ENCODE assay signal across 1 cellular context in the genomic region with DNA sequence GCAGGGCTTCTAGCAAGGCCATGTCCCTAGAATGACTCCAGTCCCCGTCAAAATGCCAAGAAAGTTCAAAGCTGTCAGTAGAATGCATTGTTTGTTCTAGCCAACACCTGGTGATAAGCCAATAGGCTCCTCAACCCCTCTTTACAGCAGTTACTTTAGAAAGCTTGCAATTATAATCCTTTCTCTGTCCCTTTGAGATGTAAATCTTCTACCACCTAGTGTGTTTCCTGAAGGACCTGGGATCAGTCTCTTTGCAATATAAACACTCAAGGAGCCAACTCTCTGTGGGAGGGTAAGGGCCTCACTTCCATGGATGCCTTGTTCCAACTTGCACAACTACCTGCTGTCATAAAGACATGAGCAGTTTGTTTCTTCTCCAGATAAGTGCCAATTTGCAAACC.
TF ChIP-seq lines count a peak whose summit lies in the region.

No MANE protein-coding gene starts in this region.

TF ChIP-seq in HEK293, 187 proteins besides CTCF, POLR2A, EP300 and RAD21 (continued from another document and continues in another):
- TF ChIP-seq ZNF518A (tag by site-specific recombination; conservative IDR thresholded peaks at IDR 0.05; ENCODE audit: low read depth) (no peak), ZBTB44 (tag by site-specific recombination; IDR thresholded peaks at IDR 0.05) (peak; percentile 93), SP7 (tag by site-specific recombination; IDR thresholded peaks at IDR 0.05) (peak; percentile 97), ZNF302 (tag by site-specific recombination; IDR thresholded peaks at IDR 0.05; ENCODE audit: low read depth) (no peak), ZNF837 (tag by site-specific recombination; IDR thresholded peaks at IDR 0.05) (no peak), ZNF664 (tag by site-specific recombination; IDR thresholded peaks at IDR 0.05) (no peak), ZNF398 (tag by site-specific recombination; IDR thresholded peaks at IDR 0.05) (no peak), WT1 (tag by site-specific recombination; IDR thresholded peaks at IDR 0.05) (peak; percentile 90), ZNF449 (tag by site-specific recombination; IDR thresholded peaks at IDR 0.05) (no peak), KLF10 (tag by site-specific recombination; IDR thresholded peaks at IDR 0.05) (peak; percentile 65), ZNF362 (tag by site-specific recombination; IDR thresholded peaks at IDR 0.05) (no peak), KLF9 (tag by site-specific recombination; IDR thresholded peaks at IDR 0.05; ENCODE audit: low read depth) (no peak), ZNF621 (tag by site-specific recombination; IDR thresholded peaks at IDR 0.05) (no peak), KLF1 (tag by site-specific recombination; IDR thresholded peaks at IDR 0.05) (no peak), INSM2 (tag by site-specific recombination; IDR thresholded peaks at IDR 0.05) (no peak), ZNF121 (tag by site-specific recombination; IDR thresholded peaks at IDR 0.05) (no peak), GLIS1 (tag by site-specific recombination; IDR thresholded peaks at IDR 0.05) (peak; percentile 98), ZNF112 (tag by site-specific recombination; IDR thresholded peaks at IDR 0.05) (no peak), HOXA7 (CRISPR knock-in tag; IDR thresholded peaks at IDR 0.05; ENCODE audit: borderline replicate concordance) (no peak), ZBTB7A (tag by site-specific recombination; IDR thresholded peaks at IDR 0.05; ENCODE audit: low read depth) (no peak), SETDB1 (IDR thresholded peaks at IDR 0.05; ENCODE audit: insufficient read length, low read length) (no peak), ZNF169 (tag by site-specific recombination; IDR thresholded peaks at IDR 0.05) (no peak), ZNF571 (tag by site-specific recombination; IDR thresholded peaks at IDR 0.05) (no peak), ZNF426 (tag by site-specific recombination; IDR thresholded peaks at IDR 0.05) (no peak), SP3 (tag by site-specific recombination; IDR thresholded peaks at IDR 0.05) (no peak), YY1 (tag by site-specific recombination; IDR thresholded peaks at IDR 0.05) (peak; percentile 49; the same call in 1 of the 2 replicates), MYNN (tag by site-specific recombination; IDR thresholded peaks at IDR 0.05; ENCODE audit: borderline replicate concordance) (no peak), ZFP41 (tag by site-specific recombination; IDR thresholded peaks at IDR 0.05; ENCODE audit: borderline replicate concordance) (no peak), ZSCAN23 (tag by site-specific recombination; IDR thresholded peaks at IDR 0.05) (no peak), ZNF138 (tag by site-specific recombination; IDR thresholded peaks at IDR 0.05; ENCODE audit: borderline replicate concordance) (no peak), ZNF548 (tag by site-specific recombination; IDR thresholded peaks at IDR 0.05) (no peak), ZNF530 (tag by site-specific recombination; IDR thresholded peaks at IDR 0.05; ENCODE audit: low read depth) (no peak), ZNF561 (tag by site-specific recombination; IDR thresholded peaks at IDR 0.05; ENCODE audit: borderline replicate concordance) (peak; percentile 87), ZNF16 (tag by site-specific recombination; IDR thresholded peaks at IDR 0.05; ENCODE audit: low read depth) (no peak), YY2 (tag by site-specific recombination; IDR thresholded peaks at IDR 0.05) (no peak), ZNF76 (tag by site-specific recombination; IDR thresholded peaks at IDR 0.05; ENCODE audit: borderline replicate concordance, low read depth) (no peak), ZNF658 (tag by site-specific recombination; IDR thresholded peaks at IDR 0.05) (no peak), PBX3 (CRISPR knock-in tag; IDR thresholded peaks at IDR 0.05) (no peak), HOXD13 (CRISPR knock-in tag; IDR thresholded peaks at IDR 0.05; ENCODE audit: borderline replicate concordance) (no peak), ZBTB8A (tag by site-specific recombination; IDR thresholded peaks at IDR 0.05) (no peak; the same call in 1 of the 2 replicates), SP2 (tag by site-specific recombination; IDR thresholded peaks at IDR 0.05) (no peak), ZNF777 (tag by site-specific recombination; IDR thresholded peaks at IDR 0.05; ENCODE audit: borderline replicate concordance) (no peak), ZNF184 (tag by site-specific recombination; IDR thresholded peaks at IDR 0.05) (no peak), ZBTB20 (tag by site-specific recombination; IDR thresholded peaks at IDR 0.05) (no peak)
- TF ChIP-seq, protein P1, sequence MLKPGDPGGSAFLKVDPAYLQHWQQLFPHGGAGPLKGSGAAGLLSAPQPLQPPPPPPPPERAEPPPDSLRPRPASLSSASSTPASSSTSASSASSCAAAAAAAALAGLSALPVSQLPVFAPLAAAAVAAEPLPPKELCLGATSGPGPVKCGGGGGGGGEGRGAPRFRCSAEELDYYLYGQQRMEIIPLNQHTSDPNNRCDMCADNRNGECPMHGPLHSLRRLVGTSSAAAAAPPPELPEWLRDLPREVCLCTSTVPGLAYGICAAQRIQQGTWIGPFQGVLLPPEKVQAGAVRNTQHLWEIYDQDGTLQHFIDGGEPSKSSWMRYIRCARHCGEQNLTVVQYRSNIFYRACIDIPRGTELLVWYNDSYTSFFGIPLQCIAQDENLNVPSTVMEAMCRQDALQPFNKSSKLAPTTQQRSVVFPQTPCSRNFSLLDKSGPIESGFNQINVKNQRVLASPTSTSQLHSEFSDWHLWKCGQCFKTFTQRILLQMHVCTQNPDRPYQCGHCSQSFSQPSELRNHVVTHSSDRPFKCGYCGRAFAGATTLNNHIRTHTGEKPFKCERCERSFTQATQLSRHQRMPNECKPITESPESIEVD (tag by site-specific recombination; IDR thresholded peaks at IDR 0.05) = peak; percentile 96
- TF ChIP-seq, protein P2, sequence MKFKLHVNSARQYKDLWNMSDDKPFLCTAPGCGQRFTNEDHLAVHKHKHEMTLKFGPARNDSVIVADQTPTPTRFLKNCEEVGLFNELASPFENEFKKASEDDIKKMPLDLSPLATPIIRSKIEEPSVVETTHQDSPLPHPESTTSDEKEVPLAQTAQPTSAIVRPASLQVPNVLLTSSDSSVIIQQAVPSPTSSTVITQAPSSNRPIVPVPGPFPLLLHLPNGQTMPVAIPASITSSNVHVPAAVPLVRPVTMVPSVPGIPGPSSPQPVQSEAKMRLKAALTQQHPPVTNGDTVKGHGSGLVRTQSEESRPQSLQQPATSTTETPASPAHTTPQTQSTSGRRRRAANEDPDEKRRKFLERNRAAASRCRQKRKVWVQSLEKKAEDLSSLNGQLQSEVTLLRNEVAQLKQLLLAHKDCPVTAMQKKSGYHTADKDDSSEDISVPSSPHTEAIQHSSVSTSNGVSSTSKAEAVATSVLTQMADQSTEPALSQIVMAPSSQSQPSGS (tag by site-specific recombination; IDR thresholded peaks at IDR 0.05; ENCODE audit: low read depth) = no peak
